1 cellular context compared by ENCODE assay signal in genomic region chr4:1762264-1763010, GRCh38.
TF ChIP-seq lines count a peak whose summit lies in the region.

No MANE protein-coding gene starts in this region.

TF ChIP-seq in HepG2, 621 proteins besides CTCF, POLR2A, EP300 and RAD21 (continued from another document and continues in another):
- TF ChIP-seq TFDP2 (CRISPR knock-in tag; IDR thresholded peaks at IDR 0.05): no peak
- no peak for TF ChIP-seq SNRNP70 (IDR thresholded peaks at IDR 0.05; ENCODE audit: low read depth, low read length)
- TF ChIP-seq AKNA (CRISPR knock-in tag; IDR thresholded peaks at IDR 0.05; ENCODE audit: borderline replicate concordance): no peak
- no peak for TF ChIP-seq RXRA (CRISPR knock-in tag; IDR thresholded peaks at IDR 0.05)
- TF ChIP-seq ZNF256 (CRISPR knock-in tag; conservative IDR thresholded peaks at IDR 0.05): peak; percentile 33; the same call in 1 of the 2 replicates
- no peak for TF ChIP-seq ATF4 (CRISPR knock-in tag; IDR thresholded peaks at IDR 0.05)
- no peak for TF ChIP-seq RORA (CRISPR knock-in tag; IDR thresholded peaks at IDR 0.05)
- TF ChIP-seq ZNF629 (CRISPR knock-in tag; conservative IDR thresholded peaks at IDR 0.05): no peak
- TF ChIP-seq ZNF512 (CRISPR knock-in tag; IDR thresholded peaks at IDR 0.05): 0 out of 2 replicates have a peak, but pooled peaks have one; percentile 34
- no peak for TF ChIP-seq SOX6 (IDR thresholded peaks at IDR 0.05)
- peak; percentile 38; the same call in 1 of the 2 replicates for TF ChIP-seq SOX6 (CRISPR knock-in tag; IDR thresholded peaks at IDR 0.05)
- peak; percentile 42; the same call in 1 of the 2 replicates for TF ChIP-seq PHF21A (CRISPR knock-in tag; IDR thresholded peaks at IDR 0.05)
- TF ChIP-seq NFKB2 (CRISPR knock-in tag; IDR thresholded peaks at IDR 0.05; ENCODE audit: borderline replicate concordance): 0 out of 2 replicates have a peak, but pooled peaks have one; percentile 15
- no peak for TF ChIP-seq ZNF713 (CRISPR knock-in tag; IDR thresholded peaks at IDR 0.05)
- peak; percentile 44; the same call in 1 of the 2 replicates for TF ChIP-seq ZBTB7B (CRISPR knock-in tag; IDR thresholded peaks at IDR 0.05)
- no peak for TF ChIP-seq AFF4 (CRISPR knock-in tag; IDR thresholded peaks at IDR 0.05)
- TF ChIP-seq ZNF607 (CRISPR knock-in tag; IDR thresholded peaks at IDR 0.05; ENCODE audit: borderline replicate concordance): no peak
- peak; percentile 89; the same call in 1 of the 2 replicates for TF ChIP-seq HNRNPL (IDR thresholded peaks at IDR 0.05; ENCODE audit: low read depth, low read length)
- TF ChIP-seq ZNF792 (CRISPR knock-in tag; IDR thresholded peaks at IDR 0.05): no peak
- no peak for TF ChIP-seq HBP1 (CRISPR knock-in tag; IDR thresholded peaks at IDR 0.05; ENCODE audit: low read depth)
- no peak for TF ChIP-seq ZNF691 (CRISPR knock-in tag; IDR thresholded peaks at IDR 0.05; ENCODE audit: borderline replicate concordance, low read depth)
- no peak for TF ChIP-seq MED8 (CRISPR knock-in tag; IDR thresholded peaks at IDR 0.05; ENCODE audit: insufficient replicate concordance)
- TF ChIP-seq TRAFD1 (CRISPR knock-in tag; IDR thresholded peaks at IDR 0.05; ENCODE audit: borderline replicate concordance): no peak
- no peak for TF ChIP-seq HOXD1 (CRISPR knock-in tag; IDR thresholded peaks at IDR 0.05)
- TF ChIP-seq NR0B2 (CRISPR knock-in tag; IDR thresholded peaks at IDR 0.05): 0 out of 2 replicates have a peak, but pooled peaks have one; percentile 66
- TF ChIP-seq STAT6 (CRISPR knock-in tag; IDR thresholded peaks at IDR 0.05; ENCODE audit: borderline replicate concordance): no peak
- TF ChIP-seq PBX2 (CRISPR knock-in tag; IDR thresholded peaks at IDR 0.05): no peak
- TF ChIP-seq THAP8 (CRISPR knock-in tag; IDR thresholded peaks at IDR 0.05; ENCODE audit: borderline replicate concordance): no peak
- TF ChIP-seq ZNF879 (CRISPR knock-in tag; IDR thresholded peaks at IDR 0.05): no peak
- peak; percentile 54 for TF ChIP-seq KDM2A (CRISPR knock-in tag; IDR thresholded peaks at IDR 0.05; ENCODE audit: borderline replicate concordance, low read depth)
- no peak for TF ChIP-seq ZNF292 (CRISPR knock-in tag; IDR thresholded peaks at IDR 0.05; ENCODE audit: borderline replicate concordance, low read depth)
- TF ChIP-seq ZNF558 (CRISPR knock-in tag; IDR thresholded peaks at IDR 0.05; ENCODE audit: borderline replicate concordance): 0 out of 2 replicates have a peak, but pooled peaks have one; percentile 58
- TF ChIP-seq ZNF441 (CRISPR knock-in tag; IDR thresholded peaks at IDR 0.05; ENCODE audit: borderline replicate concordance): no peak
- peak; percentile 62; the same call in 1 of the 2 replicates for TF ChIP-seq ZNF776 (CRISPR knock-in tag; IDR thresholded peaks at IDR 0.05)
- peak; percentile 61; the same call in 1 of the 2 replicates for TF ChIP-seq ZFY (CRISPR knock-in tag; IDR thresholded peaks at IDR 0.05)
